ENCODE assay signal across 11 cellular contexts in genomic region chr1:89622895-89623294, GRCh38. TPM values are rescaled to one million over a fixed set of nuclear protein-coding genes. Genes with fewer than 3 reads are reported as not detected.
DNase-seq lines count a peak whose midpoint lies in the region; ATAC-seq and TF ChIP-seq lines count a peak whose summit lies in the region.
"Had no signal": no experiment of that assay in that cellular context is flagged by ENCODE, and none has a peak within 500 bp of the region (broad histone marks: within the 10 kb centered on the region; RNA-seq: fewer than 3 reads in every experiment).

No MANE protein-coding gene starts in this region.

- CTCF ChIA-PET in A673 (lab: Charles Lee): interaction anchor here (0.5 to 1.2 kb wide), 3 partner anchors 140 to 379 kb away, joined by 3 to 11 read pairs (median 6); no protein-coding TSS in a partner anchor

- POLR2A ChIA-PET in A673 (lab: Charles Lee; ENCODE audit: low non-redundant PET): no interaction called here

- no peak overlapping the region for H3K4me3 ChIP-seq in A673 (ENCODE audit: low read depth, low read length, poor library complexity, severe bottlenecking)
- H3K4me3 ChIP-seq: stomach had no signal

- intact Hi-C loops in A673 (cut with micrococcal nuclease; ENCODE audit: unreplicated experiment): no loop called here

- H3K27me3 ChIP-seq in A673 (replicated peaks; ENCODE audit: insufficient read depth, low read depth, low read length, poor library complexity): no peaks in the 10 kb centered on the region
- H3K27me3 ChIP-seq: stomach had no signal

- no peaks in the 10 kb centered on the region for H3K36me3 ChIP-seq in A673 (ENCODE audit: insufficient read depth, low read length, poor library complexity, severe bottlenecking)
- H3K36me3 ChIP-seq: stomach had no signal

- H3K9me3 ChIP-seq in A673 (ENCODE audit: low read depth, low read length, poor library complexity, severe bottlenecking): no peaks in the 10 kb centered on the region
- H3K9me3 ChIP-seq: stomach had no signal

- DNase-seq in DMS53 (lab: John Stamatoyannopoulos, UW): peak; percentile 21
- no peak for DNase-seq in DMS53 treated with DMSO at 0.1 percent for 48 hours (lab: John Stamatoyannopoulos, UW; ENCODE audit: unreplicated experiment)
- peak; percentile 38 for DNase-seq in MV-4-11 (lab: John Stamatoyannopoulos, UW)
- no peak for DNase-seq in caudate nucleus (lab: John Stamatoyannopoulos, UW)
- DNase-seq in myocyte (ENCODE audit: low read depth): peak; percentile 40
- DNase-seq in A673 (ENCODE audit: low spot score): no peak
- DNase-seq: 8988T; stimulated activated CD4-positive, alpha-beta T cell treated with anti-CD3 and anti-CD28 coated beads, Interleukin-4, amount 100 ng/mL, for 1 hour; stomach had no signal

- no TSS peak for BruUV-seq in A673 (replicated peaks; lab: Mats Ljungman, UMichigan)

- TF ChIP-seq CTCF in A673 (conservative IDR thresholded peaks at IDR 0.05; ENCODE audit: low read depth, low read length): no peak

- no peak for ATAC-seq in GM19395 (IDR thresholded peaks at IDR 0.05; ENCODE audit: unreplicated experiment)
- no peak for ATAC-seq in HG03045 (IDR thresholded peaks at IDR 0.05; ENCODE audit: unreplicated experiment)

- H3K27ac ChIP-seq in caudate nucleus (ENCODE audit: low read depth, low read length): peak overlapping the region; percentile 40
- H3K27ac ChIP-seq in A673 (ENCODE audit: low read depth, low read length, poor library complexity, severe bottlenecking): no peak overlapping the region
- H3K27ac ChIP-seq: stomach had no signal

- no peaks in the 10 kb centered on the region for H3K4me1 ChIP-seq in A673 (ENCODE audit: insufficient read depth, low read length, poor library complexity, severe bottlenecking)
- H3K4me1 ChIP-seq: stomach had no signal

RNA-seq across cellular contexts. Expression of gene LRRC8C, which starts 10.0 kb away (rescaled TPM):
- total RNA-seq in myocyte (0.99 and 1.8 TPM in 2 replicates), A673 (2021) (5.6 and 6.9 TPM in 2 replicates)
- polyA plus RNA-seq in myocyte (2012): 0.15 TPM

Comparison
In these comparisons a context has a peak if more than half of its experiments do, and no peak if none do; other contexts are left out.
1. DNase-seq: peak in DMS53 (single experiment), MV-4-11 (single experiment) and myocyte (single experiment); none in DMS53 treated with DMSO at 0.1 percent for 48 hours (single experiment), caudate nucleus (0 of 61) and A673 (single experiment).